Comparison of ENCODE assay signal across 9 cellular contexts in the genomic region with DNA sequence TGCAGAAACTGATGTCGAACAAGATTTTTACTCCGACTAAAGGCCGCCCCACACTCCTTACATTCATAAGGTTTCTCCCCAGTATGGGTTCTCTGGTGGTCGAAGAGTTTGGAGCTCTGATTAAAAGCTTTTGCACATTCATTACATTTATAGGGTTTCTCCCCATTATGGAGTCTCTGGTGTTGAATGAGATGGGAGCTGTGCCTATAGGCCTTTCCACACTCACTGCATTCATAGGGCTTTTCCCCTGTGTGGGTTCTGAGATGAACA. TPM values are rescaled to one million over a fixed set of nuclear protein-coding genes. Genes with fewer than 3 reads are reported as not detected.
DNase-seq lines count a peak whose midpoint lies in the region; ATAC-seq, FAIRE-seq and TF ChIP-seq lines count a peak whose summit lies in the region.
"Not testable (repeated sequence)": the region's sequence is repeated elsewhere in the genome, so short reads cannot be mapped to it uniquely, and the experiment has no call there.
"Had no signal": no experiment of that assay in that cellular context is flagged by ENCODE, and none has a peak within 500 bp of the region (broad histone marks: within the 10 kb centered on the region; RNA-seq: fewer than 3 reads in every experiment).

No MANE protein-coding gene starts in this region.

- ATAC-seq in HCT116, GM12878: not testable (repeated sequence)

- H3K36me3 Mint-ChIP-seq in endodermal cell (ENCODE audit: low read depth): peaks cover 75% of the 10 kb centered on the region

- WGBS in GM12878 (ENCODE audit: insufficient coverage, insufficient replicate concordance, low lambda C conversion rate, missing lambda C conversion rate): 97% methylated on average over 4 of the region's 4 CpGs
- WGBS in endodermal cell (ENCODE audit: insufficient coverage in 1 of 2, insufficient read length in 1 of 2), 2 experiments: 100% methylated on average over 2 to 4 of the region's 4 CpGs

- H3K79me2 ChIP-seq in HCT116 (ENCODE audit: insufficient read depth, low read length): peaks cover 30% of the 10 kb centered on the region
- H3K79me2 ChIP-seq in GM12878 (ENCODE audit: control insufficient read depth, insufficient read depth, low read length): not testable (repeated sequence)

- not testable (repeated sequence) for TF ChIP-seq RAD21 in HCT116 (IDR thresholded peaks at IDR 0.05; ENCODE audit: low read depth); GM12878 (IDR thresholded peaks at IDR 0.05; ENCODE audit: insufficient read depth, low read depth, low read length)

- H3K4me3 ChIP-seq in BLaER1 (0 out of 2 replicates have a peak overlapping the region, but pooled peaks have one; percentile 31), endodermal cell (ENCODE audit: low read length) (peak overlapping the region; percentile 40)
- H3K4me3 ChIP-seq in HCT116 (replicated peaks in 1 of 2; ENCODE audit: low read depth in 1 of 2, low read length in 2 of 2); GM12878; bronchial epithelial cell (ENCODE audit: low read depth, low read length): not testable (repeated sequence)

- not testable (repeated sequence) for H3K4me1 Mint-ChIP-seq in endodermal cell

- not testable (repeated sequence) for H3K27ac Mint-ChIP-seq in endodermal cell

- not testable (repeated sequence) for TF ChIP-seq CTCF in HCT116 (IDR thresholded peaks at IDR 0.05 in 2 of 3, conservative IDR thresholded peaks at IDR 0.05 in 1 of 3; ENCODE audit: borderline replicate concordance in 1 of 3, insufficient read depth in 1 of 3, low read depth in 2 of 3, low read length in 2 of 3); GM12878 (IDR thresholded peaks at IDR 0.05 in 2 of 3, conservative IDR thresholded peaks at IDR 0.05 in 1 of 3; ENCODE audit: control insufficient read depth in 2 of 3, extremely low read depth in 1 of 3, insufficient read depth in 1 of 3, low read depth in 3 of 3, low read length in 3 of 3); bronchial epithelial cell (IDR thresholded peaks at IDR 0.05; ENCODE audit: insufficient read depth, low read length, severe bottlenecking); endodermal cell (conservative IDR thresholded peaks at IDR 0.05)

- not testable (repeated sequence) for H2AFZ ChIP-seq in HCT116 (ENCODE audit: low read depth, low read length, poor library complexity, severe bottlenecking); GM12878 (ENCODE audit: control insufficient read depth, low read depth, low read length)

- not testable (repeated sequence) for H3K27me3 Mint-ChIP-seq in endodermal cell (ENCODE audit: insufficient read depth)

- intact Hi-C loops in HCT116 (cut with micrococcal nuclease): loop anchor here (10.0 kb wide), 1 partner anchor 265 kb away; a partner anchor contains a TSS
- intact Hi-C loops in GM12878 (cut with micrococcal nuclease; ENCODE audit: unreplicated experiment): not testable (repeated sequence)

- H3K9ac ChIP-seq in BLaER1; HCT116 (ENCODE audit: low read length); GM12878 (ENCODE audit: control insufficient read depth, insufficient read depth, low read length); endodermal cell (ENCODE audit: extremely low read depth, low read length, poor library complexity, severe bottlenecking): not testable (repeated sequence)

- RAD21 ChIA-PET in HCT116 (lab: Charles Lee; ENCODE audit: low non-redundant PET in 1 of 2, low total read pairs in 2 of 2, uncharacterized antibody in 2 of 2, unreplicated experiment in 2 of 2); GM12878 (lab: Charles Lee; ENCODE audit: unreplicated experiment): not testable (repeated sequence)

- H3K36me3 ChIP-seq in BLaER1 (peaks cover 92% of the 10 kb centered on the region), HCT116 (ENCODE audit: control insufficient read depth in 1 of 2, insufficient read depth in 2 of 2, low read length in 2 of 2) (peaks cover 2 to 35% of the 10 kb centered on the region in 2 experiments), GM12878 (ENCODE audit: control insufficient read depth in 2 of 2, insufficient read depth in 2 of 2, low read length in 1 of 2) (peaks cover 7 to 10% of the 10 kb centered on the region in 2 experiments; a peak in 3 of 4 replicates), endodermal cell (ENCODE audit: control insufficient read depth, insufficient read depth, low read length) (peaks cover 56% of the 10 kb centered on the region)
- H3K36me3 ChIP-seq in bronchial epithelial cell (ENCODE audit: control insufficient read depth, insufficient read depth, low read length): not testable (repeated sequence)

- POLR2A ChIA-PET in HCT116 (lab: Charles Lee); GM12878 (lab: Charles Lee): not testable (repeated sequence)

- CTCF ChIA-PET in HCT116 (lab: Charles Lee): not testable (repeated sequence)
- CTCF ChIA-PET in GM12878 (lab: Yijun Ruan, JAX): interaction anchor here (0.8 kb wide), 1 partner anchor 176 kb away, joined by 3 read pairs; no protein-coding TSS in a partner anchor

- H3K4me1 ChIP-seq in BLaER1; HCT116 (ENCODE audit: control insufficient read depth in 1 of 2, insufficient read depth in 2 of 2, low read length in 2 of 2); GM12878 (ENCODE audit: control insufficient read depth, insufficient read depth, low read length); endodermal cell (ENCODE audit: control insufficient read depth, insufficient read depth, low read length): not testable (repeated sequence)

- not testable (repeated sequence) for H3K4me2 ChIP-seq in BLaER1; HCT116 (ENCODE audit: low read length); GM12878 (ENCODE audit: control insufficient read depth, insufficient read depth)

- SMC1A ChIA-PET in GM12878 (lab: Charles Lee; ENCODE audit: uncharacterized antibody, unreplicated experiment): not testable (repeated sequence)

- in situ Hi-C loops in GM12878 (cut with MboI): not testable (repeated sequence)

- H3K9me3 ChIP-seq in BLaER1: peaks cover 97% of the 10 kb centered on the region
- H3K9me3 ChIP-seq in HCT116 (ENCODE audit: control insufficient read depth in 1 of 2, insufficient read depth in 1 of 2, low read depth in 1 of 2, low read length in 2 of 2): peaks cover 15 to 28% of the 10 kb centered on the region in 2 experiments; a peak in 3 of 4 replicates
- peaks cover 37% of the 10 kb centered on the region for H3K9me3 ChIP-seq in GM12878 (replicated peaks; ENCODE audit: control insufficient read depth, insufficient read depth, low read length)
- peaks cover 60% of the 10 kb centered on the region for H3K9me3 ChIP-seq in endodermal cell (ENCODE audit: control insufficient read depth, low read length)

- not testable (repeated sequence) for H4K20me1 ChIP-seq in BLaER1; HCT116 (ENCODE audit: insufficient read depth); GM12878 (ENCODE audit: control insufficient read depth, insufficient read depth)

- peaks cover 63% of the 10 kb centered on the region for H3K9me3 Mint-ChIP-seq in endodermal cell

- TF ChIP-seq EP300 in GM12878 (IDR thresholded peaks at IDR 0.05; ENCODE audit: borderline replicate concordance in 1 of 2, control insufficient read depth in 1 of 2, low read depth in 2 of 2, low read length in 2 of 2): not testable (repeated sequence)

- DNase-seq in GM18507 (ENCODE audit: extremely low spot score, insufficient read length, low read depth); HCT116 (ENCODE audit: low read depth, low spot score); GM12878 (ENCODE audit: low read depth, low spot score); bronchial epithelial cell (ENCODE audit: low read depth); endodermal cell: not testable (repeated sequence)

- not testable (repeated sequence) for H3K9me2 ChIP-seq in HCT116 (ENCODE audit: insufficient read depth)

- FAIRE-seq in GM18507 (lab: Jason Lieb, UNC) (peak; percentile 18), GM12878 (lab: Jason Lieb, UNC) (peak; percentile 86), bronchial epithelial cell (lab: Jason Lieb, UNC) (peak; percentile 70)

- not testable (repeated sequence) for H3K27ac ChIP-seq in BLaER1; HCT116 (ENCODE audit: low read depth, low read length); GM12878 (ENCODE audit: control insufficient read depth, insufficient read depth); endodermal cell (ENCODE audit: low read depth, low read length)

- H3K27me3 ChIP-seq in BLaER1; HCT116 (ENCODE audit: insufficient read depth, low read length); GM12878 (replicated peaks in 1 of 2; ENCODE audit: control insufficient read depth in 2 of 2, insufficient read depth in 2 of 2, low read length in 1 of 2); bronchial epithelial cell (ENCODE audit: control insufficient read depth, insufficient read depth, low read length); endodermal cell (ENCODE audit: control insufficient read depth, insufficient read depth, low read length, poor library complexity, severe bottlenecking): not testable (repeated sequence)

- not testable (repeated sequence) for H3K4me3 Mint-ChIP-seq in endodermal cell

- not testable (repeated sequence) for TF ChIP-seq POLR2A in HCT116 (IDR thresholded peaks at IDR 0.05; ENCODE audit: borderline replicate concordance, extremely low read depth, insufficient read depth, insufficient read length); GM12878 (IDR thresholded peaks at IDR 0.05; ENCODE audit: low read depth, low read length)

- BruUV-seq in HCT116 (replicated peaks; lab: Mats Ljungman, UMichigan); GM12878 (replicated peaks; lab: Mats Ljungman, UMichigan): not testable (repeated sequence)

RNA-seq across cellular contexts. Expression of a gene that starts 22.4 kb away (rescaled TPM):
- 19.9 TPM for total RNA-seq in HCT116 (2021; ENCODE audit: unreplicated experiment)
- polyA plus RNA-seq in HCT116 (2012): 3.7 and 4.7 TPM in 2 replicates
- 35.8 and 37.5 TPM in 2 replicates for total RNA-seq in GM12878 (2013; cell fraction: nucleolus; rRNA removed)
- total RNA-seq in GM12878 (2014; rRNA removed): 4.9 and 5.4 TPM in 2 replicates
- 7.6 and 9.0 TPM in 2 replicates for total RNA-seq in GM12878 (2014; rRNA removed; fragmentation: Illumina TruSeq; extraction: Trizol)
- total RNA-seq in GM12878 (2021): 14.4 and 15.5 TPM in 2 replicates
- polyA plus RNA-seq in GM12878 (2011; ENCODE audit: low read depth): 3.3 TPM
- 5.7 and 6.2 TPM in 2 replicates for polyA plus RNA-seq in GM12878 (2011; rRNA removed)
- polyA plus RNA-seq in GM12878 (2011; cell fraction: cytosol; rRNA removed): 3.9 and 4.0 TPM in 2 replicates
- polyA plus RNA-seq in GM12878 (2011; cell fraction: nucleus; rRNA removed): 8.3 and 9.2 TPM in 2 replicates
- polyA plus RNA-seq in GM12878 (2012): 4.3 TPM in 2 replicates
- 7.2 and 8.6 TPM in 2 replicates for polyA plus RNA-seq in GM12878 (2014; fragmentation: Illumina TruSeq; extraction: Trizol)
- polyA plus RNA-seq in GM12878 (2014; fragmentation: Nextera tagmentation; extraction: Ambion mirVana): under 1 TPM; 0.80 to 0.85 TPM
- polyA plus RNA-seq in GM12878 (2014; rRNA removed): 7.2 and 8.0 TPM in 2 replicates
- polyA plus RNA-seq in GM12878 (2016; fragmentation: Nextera tagmentation; extraction: Ambion mirVana): 1 to 10 TPM; 3.5 to 4.4 TPM
- polyA minus RNA-seq in GM12878 (2011; rRNA and poly(A)+ RNA removed): 13.0 and 13.4 TPM in 2 replicates
- polyA minus RNA-seq in GM12878 (2011; cell fraction: cytosol; rRNA and poly(A)+ RNA removed): 3.5 and 4.3 TPM in 2 replicates
- polyA minus RNA-seq in GM12878 (2011; cell fraction: nucleus; rRNA and poly(A)+ RNA removed): 4.6 and 11.0 TPM in 2 replicates
- total RNA-seq in bronchial epithelial cell: 4.2 and 5.8 TPM in 2 replicates
- 10 to 100 TPM; 35.4 to 56.9 TPM for total RNA-seq in endodermal cell
- 17.5 TPM for polyA plus RNA-seq in endodermal cell (2013, experiment 1 of 2)
- polyA plus RNA-seq in endodermal cell (2013, experiment 2 of 2): 15.1 TPM

RNA-seq across cellular contexts. Expression of a gene that starts 55.2 kb away (rescaled TPM):
- not detected for total RNA-seq in HCT116 (2021; ENCODE audit: unreplicated experiment)
- 0.09 and 0.27 TPM in 2 replicates for polyA plus RNA-seq in HCT116 (2012)
- total RNA-seq in GM12878 (2013; cell fraction: nucleolus; rRNA removed): 10.7 and 11.3 TPM in 2 replicates
- total RNA-seq in GM12878 (2014; rRNA removed): 4.9 and 6.0 TPM in 2 replicates
- 3.5 and 3.6 TPM in 2 replicates for total RNA-seq in GM12878 (2014; rRNA removed; fragmentation: Illumina TruSeq; extraction: Trizol)
- total RNA-seq in GM12878 (2021): 3.6 and 4.6 TPM in 2 replicates
- polyA plus RNA-seq in GM12878 (2011; ENCODE audit: low read depth): 1.8 TPM
- 3.0 and 3.1 TPM in 2 replicates for polyA plus RNA-seq in GM12878 (2011; rRNA removed)
- polyA plus RNA-seq in GM12878 (2011; cell fraction: cytosol; rRNA removed): 1.9 and 2.9 TPM in 2 replicates
- polyA plus RNA-seq in GM12878 (2011; cell fraction: nucleus; rRNA removed): 7.7 and 7.9 TPM in 2 replicates
- 2.2 and 2.5 TPM in 2 replicates for polyA plus RNA-seq in GM12878 (2012)
- 3.7 and 4.5 TPM in 2 replicates for polyA plus RNA-seq in GM12878 (2014; fragmentation: Illumina TruSeq; extraction: Trizol)
- polyA plus RNA-seq in GM12878 (2014; fragmentation: Nextera tagmentation; extraction: Ambion mirVana): under 1 TPM; 0.77 to 0.88 TPM
- polyA plus RNA-seq in GM12878 (2014; rRNA removed): 2.5 and 5.4 TPM in 2 replicates
- 1 to 10 TPM; 2.3 to 3.4 TPM for polyA plus RNA-seq in GM12878 (2016; fragmentation: Nextera tagmentation; extraction: Ambion mirVana)
- 1.5 and 4.6 TPM in 2 replicates for polyA minus RNA-seq in GM12878 (2011; rRNA and poly(A)+ RNA removed)
- 2.0 TPM in 1 of 2 replicates, not detected in the other for polyA minus RNA-seq in GM12878 (2011; cell fraction: cytosol; rRNA and poly(A)+ RNA removed)
- 4.6 and 5.7 TPM in 2 replicates for polyA minus RNA-seq in GM12878 (2011; cell fraction: nucleus; rRNA and poly(A)+ RNA removed)
- total RNA-seq in bronchial epithelial cell: 2.2 and 2.9 TPM in 2 replicates
- total RNA-seq in endodermal cell: 10 to 100 TPM; 11.0 to 15.5 TPM
- 14.0 TPM for polyA plus RNA-seq in endodermal cell (2013, experiment 1 of 2)
- 13.0 TPM for polyA plus RNA-seq in endodermal cell (2013, experiment 2 of 2)
- total RNA-seq: A172, Caco-2 had no signal
- polyA plus RNA-seq: A549 had no signal
